1 cellular context compared by ENCODE assay signal in genomic region chr6:157525918-157526425, GRCh38.
TF ChIP-seq lines count a peak whose summit lies in the region.

No MANE protein-coding gene starts in this region.

TF ChIP-seq in HepG2, 621 proteins besides CTCF, POLR2A, EP300 and RAD21 (continued from another document):
- TF ChIP-seq MXD3 (CRISPR knock-in tag; IDR thresholded peaks at IDR 0.05) (no peak), MEF2D (CRISPR knock-in tag; IDR thresholded peaks at IDR 0.05) (no peak), RFX5 (IDR thresholded peaks at IDR 0.05; ENCODE audit: low read depth, low read length) (no peak), RARG (CRISPR knock-in tag; IDR thresholded peaks at IDR 0.05; ENCODE audit: low read depth) (no peak), TRIM22 (IDR thresholded peaks at IDR 0.05) (no peak), HNF4A (CRISPR knock-in tag; IDR thresholded peaks at IDR 0.05) (peak; percentile 53), ELF3 (CRISPR knock-in tag; IDR thresholded peaks at IDR 0.05) (peak; percentile 13; the same call in 1 of the 2 replicates), CCAR2 (optimal IDR thresholded peaks at IDR 0.05; ENCODE audit: low read depth, low read length) (no peak), ZNF777 (CRISPR knock-in tag; IDR thresholded peaks at IDR 0.05) (no peak), ZNF530 (CRISPR knock-in tag; IDR thresholded peaks at IDR 0.05; ENCODE audit: low read depth) (no peak), SKIL (CRISPR knock-in tag; IDR thresholded peaks at IDR 0.05; ENCODE audit: borderline replicate concordance) (no peak), ZNF792 (CRISPR knock-in tag; IDR thresholded peaks at IDR 0.05) (no peak), ETV6 (CRISPR knock-in tag; conservative IDR thresholded peaks at IDR 0.05) (no peak), ZNF546 (CRISPR knock-in tag; conservative IDR thresholded peaks at IDR 0.05) (no peak), ZBTB42 (CRISPR knock-in tag; IDR thresholded peaks at IDR 0.05) (no peak), ZNF766 (CRISPR knock-in tag; IDR thresholded peaks at IDR 0.05; ENCODE audit: borderline replicate concordance) (no peak), DDIT3 (CRISPR knock-in tag; IDR thresholded peaks at IDR 0.05) (no peak), ZNF3 (CRISPR knock-in tag; IDR thresholded peaks at IDR 0.05) (no peak), E2F1 (CRISPR knock-in tag; IDR thresholded peaks at IDR 0.05) (no peak), MAFF (IDR thresholded peaks at IDR 0.05; ENCODE audit: low read depth, low read length) (peak; percentile 27; the same call in 1 of the 2 replicates), NFATC3 (CRISPR knock-in tag; IDR thresholded peaks at IDR 0.05) (no peak), HINFP (CRISPR knock-in tag; IDR thresholded peaks at IDR 0.05; ENCODE audit: low read depth) (no peak), HNF1B (CRISPR knock-in tag; IDR thresholded peaks at IDR 0.05) (no peak), HNRNPUL1 (IDR thresholded peaks at IDR 0.05; ENCODE audit: low read depth, low read length) (no peak), ZNF788 (CRISPR knock-in tag; IDR thresholded peaks at IDR 0.05; ENCODE audit: borderline replicate concordance) (no peak), PRDM10 (CRISPR knock-in tag; IDR thresholded peaks at IDR 0.05; ENCODE audit: low read depth) (peak; percentile 96), PHF5A (CRISPR knock-in tag; IDR thresholded peaks at IDR 0.05; ENCODE audit: low read depth, unreplicated experiment) (no peak), ZMAT3 (CRISPR knock-in tag; conservative IDR thresholded peaks at IDR 0.05) (no peak), MXI1 (IDR thresholded peaks at IDR 0.05; ENCODE audit: borderline replicate concordance, low read depth, low read length) (no peak), NFIB (CRISPR knock-in tag; IDR thresholded peaks at IDR 0.05; ENCODE audit: borderline replicate concordance) (no peak), DPF2 (CRISPR knock-in tag; IDR thresholded peaks at IDR 0.05; ENCODE audit: borderline replicate concordance, low read depth) (no peak), GLI4 (CRISPR knock-in tag; IDR thresholded peaks at IDR 0.05; ENCODE audit: borderline replicate concordance) (no peak), ZBTB10 (CRISPR knock-in tag; IDR thresholded peaks at IDR 0.05; ENCODE audit: borderline replicate concordance) (0 out of 2 replicates have a peak, but pooled peaks have one; percentile 23), SOX13 (IDR thresholded peaks at IDR 0.05) (no peak), SOX13 (CRISPR knock-in tag; conservative IDR thresholded peaks at IDR 0.05 in 1 of 2, IDR thresholded peaks at IDR 0.05 in 1 of 2) (no peak), ZNF33A (CRISPR knock-in tag; IDR thresholded peaks at IDR 0.05; ENCODE audit: borderline replicate concordance) (no peak), PRPF4 (IDR thresholded peaks at IDR 0.05; ENCODE audit: low read depth, low read length, poor library complexity, severe bottlenecking) (no peak)
